Comparison of ENCODE assay signal across 25 cellular contexts in genomic region chr18:39702888-39703287, GRCh38.
A peak's percentile ranks its signal among the peaks of the same experiment; 100 is the strongest.
DNase-seq lines count a peak whose midpoint lies in the region; ATAC-seq and TF ChIP-seq lines count a peak whose summit lies in the region.
"Had no signal": no experiment of that assay in that cellular context is flagged by ENCODE, and none has a peak within 500 bp of the region (broad histone marks: within the 10 kb centered on the region; RNA-seq: fewer than 3 reads in every experiment).

No MANE protein-coding gene starts in this region.

- no TSS peak for BruUV-seq in Calu3 (replicated peaks; lab: Mats Ljungman, UMichigan)

- no peak overlapping the region for H3K4me3 Mint-ChIP-seq in Calu3 (ENCODE audit: low read depth, unreplicated experiment)
- H3K4me3 Mint-ChIP-seq: B cell, HFFc6 had no signal

- intact Hi-C loops in Calu3 (cut with micrococcal nuclease; ENCODE audit: unreplicated experiment), result no loop called here
- intact Hi-C loops in upper lobe of right lung (cut with DNase I), result no loop called here

- peaks cover 14% of the 10 kb centered on the region for H3K9me3 Mint-ChIP-seq in Calu3 (ENCODE audit: low read depth, unreplicated experiment)
- H3K9me3 Mint-ChIP-seq: HFFc6 had no signal

- CTCF ChIA-PET in Calu3 (lab: Charles Lee), result no interaction called here

- no peak for TF ChIP-seq CTCF in Calu3 (IDR thresholded peaks at IDR 0.05; ENCODE audit: unreplicated experiment)
- no peak for TF ChIP-seq CTCF in upper lobe of right lung (IDR thresholded peaks at IDR 0.05)

- no peak overlapping the region for H3K27ac ChIP-seq in upper lobe of right lung
- H3K27ac ChIP-seq: C4-2B, SJSA1 had no signal

- DNase-seq in Calu3, result no peak
- DNase-seq in Kasumi-1 (lab: John Stamatoyannopoulos, UW), result peak; percentile 24 to 32
- DNase-seq in SKM-1 treated with dmso at 0.1 percent for 144 hours (lab: John Stamatoyannopoulos, UW; ENCODE audit: unreplicated experiment), result peak; percentile 58
- DNase-seq in upper lobe of right lung, result no peak
- no peak for DNase-seq in foreskin melanocyte
- no peak for DNase-seq in hepatic stellate cell (ENCODE audit: low spot score)
- DNase-seq in NCI-H748 (lab: John Stamatoyannopoulos, UW; ENCODE audit: unreplicated experiment), result no peak
- DNase-seq: GOT3, HFFc6, MG63, NCI-H1105 treated with DMSO at 0.1 percent for 48 hours, NCI-H146, NCI-H1930, NCI-H446, NCI-H524 treated with DMSO at 0.1 percent for 48 hours, NCI-H82, Right ventricle myocardium superior, RPMI8226, T-helper 1 cell had no signal

- peaks cover 6% of the 10 kb centered on the region for H3K36me3 Mint-ChIP-seq in Calu3 (ENCODE audit: insufficient read depth, unreplicated experiment)

- ATAC-seq in upper lobe of right lung, result peak; percentile 64
- ATAC-seq: GM12878, K562 had no signal

- no peaks in the 10 kb centered on the region for H3K36me3 ChIP-seq in upper lobe of right lung
- H3K36me3 ChIP-seq: HAP-1, MG63, SJSA1 had no signal

- peak overlapping the region; percentile 92 for H3K27ac Mint-ChIP-seq in Calu3 (ENCODE audit: unreplicated experiment)
- H3K27ac Mint-ChIP-seq: B cell, HFFc6 had no signal

- H3K27me3 ChIP-seq in upper lobe of right lung, result no peaks in the 10 kb centered on the region
- H3K27me3 ChIP-seq: MG63, SJSA1 had no signal

- H3K4me3 ChIP-seq in upper lobe of right lung, result no peak overlapping the region
- H3K4me3 ChIP-seq: GM12878, HAP-1, K562, MG63, SJSA1 had no signal

- no peaks in the 10 kb centered on the region for H3K27me3 Mint-ChIP-seq in Calu3 (ENCODE audit: unreplicated experiment)
- H3K27me3 Mint-ChIP-seq: B cell had no signal

- no peaks in the 10 kb centered on the region for H3K9me3 ChIP-seq in upper lobe of right lung
- H3K9me3 ChIP-seq: HAP-1, MG63, SJSA1 had no signal

- peaks cover 20% of the 10 kb centered on the region for H3K4me1 Mint-ChIP-seq in Calu3 (ENCODE audit: low read depth, unreplicated experiment)
- H3K4me1 Mint-ChIP-seq: B cell had no signal

- no peaks in the 10 kb centered on the region for H3K4me1 ChIP-seq in upper lobe of right lung
- H3K4me1 ChIP-seq: HAP-1, SJSA1 had no signal

Comparison
In these comparisons a context has a peak if more than half of its experiments do, and no peak if none do; other contexts are left out.
1. DNase-seq: peak in Kasumi-1 (2 of 2) and SKM-1 treated with dmso at 0.1 percent for 144 hours (single experiment); none in Calu3 (single experiment), upper lobe of right lung (single experiment), foreskin melanocyte (single experiment), hepatic stellate cell (single experiment) and NCI-H748 (single experiment).